ENCODE assay signal across 22 cellular contexts in the genomic region with DNA sequence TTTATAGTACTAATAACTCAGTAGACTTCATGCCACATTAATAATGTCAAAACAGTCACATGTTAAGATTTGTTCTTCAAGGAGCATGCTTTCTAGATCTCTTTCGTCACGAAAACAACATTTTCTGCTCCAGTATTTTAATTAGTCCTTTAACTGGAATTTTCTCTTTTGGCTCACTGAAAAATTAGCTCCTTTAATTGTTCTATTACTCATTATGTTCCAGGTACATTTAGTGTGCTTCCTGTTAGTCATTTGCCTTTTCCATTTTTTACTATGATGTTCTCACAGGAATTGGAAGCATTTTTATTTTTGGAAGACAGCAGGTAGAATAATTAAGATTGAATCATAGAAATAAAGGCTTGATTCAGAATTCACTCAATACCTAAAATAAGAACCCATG.
A peak's percentile ranks its signal among the peaks of the same experiment; 100 is the strongest.
DNase-seq lines count a peak whose midpoint lies in the region; ATAC-seq, FAIRE-seq and TF ChIP-seq lines count a peak whose summit lies in the region.
"Had no signal": no experiment of that assay in that cellular context is flagged by ENCODE, and none has a peak within 500 bp of the region (broad histone marks: within the 10 kb centered on the region; RNA-seq: fewer than 3 reads in every experiment).

No MANE protein-coding gene starts in this region.

- H2AFZ ChIP-seq in PC-3 (ENCODE audit: low read length), result no peak overlapping the region
- no peak overlapping the region for H2AFZ ChIP-seq in trophoblast cell (ENCODE audit: insufficient read depth, low read length, poor library complexity)

- intact Hi-C loops in PC-3 (cut with micrococcal nuclease) (no loop called here), Caco-2 (cut with micrococcal nuclease; ENCODE audit: unreplicated experiment) (no loop called here)

- no peaks in the 10 kb centered on the region for H3F3A ChIP-seq in PC-3 (ENCODE audit: low read length, unreplicated experiment)

- H2BK12ac ChIP-seq in trophoblast cell (ENCODE audit: low read length), result no peak overlapping the region

- peak overlapping the region; percentile 58 for H3K27ac ChIP-seq in PC-3 (ENCODE audit: low read length)
- no peak overlapping the region for H3K27ac ChIP-seq in trophoblast cell (ENCODE audit: low read depth, low read length)
- H3K27ac ChIP-seq: BLaER1 treated with 17β-estradiol and CSF1 and Interleukin-3, amounts not matched to agents 10 nM and 100 nM; SJCRH30 had no signal

- H3K4me2 ChIP-seq in PC-3 (ENCODE audit: low read length), result 0 out of 2 replicates have a peak overlapping the region, but pooled peaks have one; percentile 24
- H3K4me2 ChIP-seq in trophoblast cell (ENCODE audit: low read length), result no peak overlapping the region
- H3K4me2 ChIP-seq: BLaER1 treated with 17β-estradiol and CSF1 and Interleukin-3, amounts not matched to agents 10 nM and 100 nM had no signal

- no peak overlapping the region for H3K4me3 Mint-ChIP-seq in Caco-2 (ENCODE audit: unreplicated experiment)
- H3K4me3 Mint-ChIP-seq: CD8-positive, alpha-beta T cell had no signal

- H3K9me3 ChIP-seq in PC-3 (ENCODE audit: low read length), result no peaks in the 10 kb centered on the region
- H3K9me3 ChIP-seq in Caco-2, result no peaks in the 10 kb centered on the region
- no peaks in the 10 kb centered on the region for H3K9me3 ChIP-seq in trophoblast cell (ENCODE audit: insufficient read depth, low read depth, low read length)
- H3K9me3 ChIP-seq: SJCRH30 had no signal

- no peak overlapping the region for H3K27ac Mint-ChIP-seq in Caco-2 (ENCODE audit: unreplicated experiment)
- H3K27ac Mint-ChIP-seq: CD8-positive, alpha-beta T cell had no signal

- H3K79me2 ChIP-seq in PC-3 (ENCODE audit: low read length) (no peaks in the 10 kb centered on the region), trophoblast cell (ENCODE audit: control insufficient read depth, insufficient read depth, low read length, poor library complexity) (no peaks in the 10 kb centered on the region)

- FAIRE-seq in bronchial epithelial cell (lab: Jason Lieb, UNC), result no peak
- FAIRE-seq: GM19239, H1, HTR-8/SVneo had no signal

- H2BK120ac ChIP-seq in trophoblast cell (ENCODE audit: insufficient read depth, low read length, poor library complexity), result no peak overlapping the region

- H3K9me2 ChIP-seq in PC-3 (replicated peaks; ENCODE audit: low read length), result no peaks in the 10 kb centered on the region

- H3K9me3 Mint-ChIP-seq in Caco-2 (ENCODE audit: unreplicated experiment), result peaks cover 2% of the 10 kb centered on the region

- peak; percentile 27; the same call in 1 of the 2 replicates for ATAC-seq in PC-3
- ATAC-seq: CD8-positive, alpha-beta T cell; Panc1 had no signal

- no peak overlapping the region for H3K18ac ChIP-seq in trophoblast cell (ENCODE audit: low read length)

- H3K27me3 Mint-ChIP-seq in Caco-2 (ENCODE audit: insufficient read depth, unreplicated experiment), result no peaks in the 10 kb centered on the region

- no peaks in the 10 kb centered on the region for H3K79me1 ChIP-seq in trophoblast cell (ENCODE audit: low read length)

- DNase-seq in PC-3 (peak; percentile 29), bronchial epithelial cell (ENCODE audit: low read depth) (peak; percentile 78), fibroblast of mammary gland (ENCODE audit: low read depth) (peak; percentile 29), retinal pigment epithelial cell (ENCODE audit: low read depth) (peak; percentile 15), Caco-2 (no peak), trophoblast cell (no peak), UCSD-AML1 (lab: John Stamatoyannopoulos, UW; ENCODE audit: unreplicated experiment) (no peak)
- DNase-seq: Calu3; CD8-positive, alpha-beta T cell; GF-D8; KG1; NCI-H1092 treated with DMSO at 0.1 percent for 48 hours; NCI-H2029; NCI-H226; NCI-H510A treated with DMSO at 0.1 percent for 48 hours; NCI-H748 treated with DMSO at 0.1 percent for 48 hours; SJCRH30 had no signal

- TF ChIP-seq CTCF in PC-3 (conservative IDR thresholded peaks at IDR 0.05; ENCODE audit: low read depth, low read length) (no peak), bronchial epithelial cell (IDR thresholded peaks at IDR 0.05; ENCODE audit: insufficient read depth, low read length, severe bottlenecking) (no peak), fibroblast of mammary gland (conservative IDR thresholded peaks at IDR 0.05; ENCODE audit: control insufficient read depth, insufficient read depth, low read depth, low read length) (no peak), retinal pigment epithelial cell (conservative IDR thresholded peaks at IDR 0.05; ENCODE audit: low read depth, low read length) (no peak), Caco-2 (IDR thresholded peaks at IDR 0.05; ENCODE audit: insufficient read depth in 1 of 2, low read depth in 1 of 2, low read length in 1 of 2, severe bottlenecking in 1 of 2, unreplicated experiment in 1 of 2) (no peak)

- H4K20me1 ChIP-seq in PC-3 (ENCODE audit: low read length), result no peaks in the 10 kb centered on the region

- BruUV-seq in PC-3 (replicated peaks; lab: Mats Ljungman, UMichigan), result no TSS peak
- BruUV-seq in Caco-2 (replicated peaks; lab: Mats Ljungman, UMichigan), result no TSS peak

- H2BK5ac ChIP-seq in trophoblast cell (ENCODE audit: low read depth, low read length, poor library complexity), result no peak overlapping the region

- H3K36me3 Mint-ChIP-seq in Caco-2 (ENCODE audit: insufficient read depth, unreplicated experiment), result no peaks in the 10 kb centered on the region

- H3K4me3 ChIP-seq in PC-3 (ENCODE audit: low read length) (no peak overlapping the region), bronchial epithelial cell (ENCODE audit: low read depth, low read length) (no peak overlapping the region), fibroblast of mammary gland (ENCODE audit: control insufficient read depth, low read depth, low read length) (no peak overlapping the region), retinal pigment epithelial cell (ENCODE audit: low read length) (no peak overlapping the region), Caco-2 (ENCODE audit: low read depth, low read length) (no peak overlapping the region), trophoblast cell (ENCODE audit: low read depth, low read length) (no peak overlapping the region)
- H3K4me3 ChIP-seq: BLaER1 treated with 17β-estradiol and CSF1 and Interleukin-3, amounts not matched to agents 10 nM and 100 nM; SJCRH30 had no signal

- CTCF ChIA-PET in PC-3 (lab: Charles Lee), result no interaction called here
- CTCF ChIA-PET in Caco-2 (lab: Charles Lee), result no interaction called here

- no peak overlapping the region for H2AK5ac ChIP-seq in trophoblast cell (ENCODE audit: low read length)

- POLR2A ChIA-PET in PC-3 (lab: Charles Lee; ENCODE audit: unreplicated experiment), result no interaction called here
- POLR2A ChIA-PET in Caco-2 (lab: Charles Lee), result no interaction called here

- no peak overlapping the region for H4K8ac ChIP-seq in trophoblast cell (ENCODE audit: low read depth, low read length)

- H3K14ac ChIP-seq in trophoblast cell (ENCODE audit: low read length), result no peak overlapping the region

- H3K4me1 ChIP-seq in PC-3 (ENCODE audit: insufficient read depth, low read length) (peaks cover 22% of the 10 kb centered on the region), Caco-2 (no peaks in the 10 kb centered on the region), trophoblast cell (ENCODE audit: control insufficient read depth in 1 of 2, insufficient read depth in 2 of 2, low read length in 2 of 2) (no peaks in the 10 kb centered on the region)
- H3K4me1 ChIP-seq: BLaER1 treated with 17β-estradiol and CSF1 and Interleukin-3, amounts not matched to agents 10 nM and 100 nM; SJCRH30 had no signal

- H3K27me3 ChIP-seq in PC-3 (ENCODE audit: low read length) (no peaks in the 10 kb centered on the region), bronchial epithelial cell (ENCODE audit: control insufficient read depth, insufficient read depth, low read length) (no peaks in the 10 kb centered on the region), Caco-2 (replicated peaks; ENCODE audit: control insufficient read depth, insufficient read depth, low read length) (no peaks in the 10 kb centered on the region), trophoblast cell (ENCODE audit: insufficient read depth, low read length) (no peaks in the 10 kb centered on the region)
- H3K27me3 ChIP-seq: BLaER1 treated with 17β-estradiol and CSF1 and Interleukin-3, amounts not matched to agents 10 nM and 100 nM; SJCRH30 had no signal

- no peak overlapping the region for H3K9ac ChIP-seq in PC-3 (ENCODE audit: low read length)
- no peak overlapping the region for H3K9ac ChIP-seq in trophoblast cell (ENCODE audit: low read length)
- H3K9ac ChIP-seq: BLaER1 treated with 17β-estradiol and CSF1 and Interleukin-3, amounts not matched to agents 10 nM and 100 nM had no signal

- H3K4me1 Mint-ChIP-seq in Caco-2 (ENCODE audit: low read depth, unreplicated experiment), result no peaks in the 10 kb centered on the region

- no peak overlapping the region for H4K12ac ChIP-seq in trophoblast cell (ENCODE audit: low read depth, low read length)

- H3K36me3 ChIP-seq in PC-3 (ENCODE audit: low read depth, low read length) (no peaks in the 10 kb centered on the region), bronchial epithelial cell (ENCODE audit: control insufficient read depth, insufficient read depth, low read length) (no peaks in the 10 kb centered on the region), Caco-2 (ENCODE audit: control insufficient read depth, insufficient read depth, low read length) (no peaks in the 10 kb centered on the region), trophoblast cell (ENCODE audit: control insufficient read depth in 1 of 2, insufficient read depth in 2 of 2, low read length in 2 of 2) (no peaks in the 10 kb centered on the region)
- H3K36me3 ChIP-seq: SJCRH30 had no signal

- no CpG with 5 or more reads among the region's 2 CpGs for WGBS in trophoblast cell (ENCODE audit: extremely low coverage, insufficient coverage, insufficient read length)

- H3K23ac ChIP-seq in trophoblast cell (ENCODE audit: low read length), result no peak overlapping the region

- H4K91ac ChIP-seq in trophoblast cell (ENCODE audit: low read depth, low read length), result no peak overlapping the region

- no peak overlapping the region for H3K4ac ChIP-seq in trophoblast cell (ENCODE audit: low read depth, low read length)

Comparison
In these comparisons a context has a peak if more than half of its experiments do, and no peak if none do; other contexts are left out.
1. DNase-seq: peak in PC-3 (single experiment), bronchial epithelial cell (single experiment), fibroblast of mammary gland (single experiment) and retinal pigment epithelial cell (single experiment); none in Caco-2 (0 of 2), trophoblast cell (0 of 2) and UCSD-AML1 (single experiment).